Comparison of ENCODE assay signal across 23 cellular contexts in the genomic region with DNA sequence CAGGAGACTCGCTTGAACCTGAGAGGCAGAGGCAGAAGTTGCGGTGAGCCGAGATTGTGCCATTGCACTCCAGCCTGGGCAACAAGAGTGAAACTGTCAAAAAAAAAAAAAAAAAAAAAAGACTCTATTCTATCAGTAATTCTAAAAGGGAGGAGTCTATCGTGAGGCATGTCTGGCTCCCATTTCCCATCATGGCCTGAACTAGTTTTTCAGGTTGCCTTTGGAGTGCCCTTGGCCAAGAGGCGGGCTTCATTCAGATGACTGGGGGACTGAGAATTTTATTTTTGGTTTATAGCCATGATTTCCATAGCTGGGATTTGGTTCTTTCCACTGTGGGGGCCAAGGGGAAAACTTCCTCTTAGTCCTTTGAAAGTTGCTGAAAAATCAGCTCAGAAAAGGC. TPM values are rescaled to one million over a fixed set of nuclear protein-coding genes. Genes with fewer than 3 reads are reported as not detected.
"Had no signal": no experiment of that assay in that cellular context is flagged by ENCODE, and none has a peak within 500 bp of the region (broad histone marks: within the 10 kb centered on the region; RNA-seq: fewer than 3 reads in every experiment).

No MANE protein-coding gene starts in this region.

- H3K4me3 Mint-ChIP-seq: activated B cell treated with CpG ODN at 0.5 μM for 24 hours; activated CD8-positive, alpha-beta T cell treated with anti-CD3 and anti-CD28 coated beads for 36 hours; activated T-cell treated with anti-CD3 and anti-CD28 coated beads, Interleukin-2, amount 50 U/mL, for 24 hours; endodermal cell; stimulated activated naive CD8-positive, alpha-beta T cell treated with anti-CD3 and anti-CD28 coated beads, Interleukin-15, amount 100 ng/mL, for 72 hours had no signal

- H3K27me3 ChIP-seq: dorsolateral prefrontal cortex, gastrocnemius medialis, suprapubic skin, upper lobe of left lung had no signal

- H3K4me3 ChIP-seq: dorsolateral prefrontal cortex, gastrocnemius medialis, suprapubic skin, upper lobe of left lung had no signal

- H3K9me3 ChIP-seq: gastrocnemius medialis, suprapubic skin, upper lobe of left lung had no signal

- H3K36me3 ChIP-seq: gastrocnemius medialis, suprapubic skin, upper lobe of left lung had no signal

- H3K27ac Mint-ChIP-seq: activated CD8-positive, alpha-beta T cell treated with anti-CD3 and anti-CD28 coated beads for 36 hours; activated T-cell treated with anti-CD3 and anti-CD28 coated beads, Interleukin-2, amount 50 U/mL, for 24 hours; activated T-helper 2 cell treated with anti-CD3 and anti-CD28 coated beads, Interferon-gamma antibody, Interleukin-2, Interleukin-4, amounts not matched to agents 10 μg/mL and 5 μg/mL and 100 μg/mL, durations not matched to agents 14 hours and 24 hours and 36 hours; brain; endodermal cell; progenitor cell of endocrine pancreas; T-cell had no signal

- DNase-seq: activated B cell treated with CpG ODN at 0.5 μM for 24 hours; activated CD4-positive, alpha-beta T cell treated with anti-CD3 and anti-CD28 coated beads for 4 hours; activated CD8-positive, alpha-beta T cell treated with anti-CD3 and anti-CD28 coated beads for 36 hours; activated naive CD4-positive, alpha-beta T cell treated with Interleukin-2 at 50 U/mL for 16 hours; activated T-cell treated with anti-CD3 and anti-CD28 coated beads, Interleukin-2, amount 50 U/mL, for 24 hours; anterior cingulate cortex; central memory CD4-positive, alpha-beta T cell; dorsolateral prefrontal cortex; endodermal cell; gastrocnemius medialis; mammary epithelial cell; midbrain; stimulated activated CD4-positive, alpha-beta T cell treated with anti-CD3 and anti-CD28 coated beads, Interleukin-12 subunit alpha, Interleukin-12 subunit beta, amount 100 ng/mL, for 4 hours; stimulated activated CD4-positive, alpha-beta T cell treated with anti-CD3 and anti-CD28 coated beads, Interleukin-1b, Interleukin-23, amount 100 ng/mL, for 48 hours; stimulated activated CD8-positive, alpha-beta memory T cell treated with anti-CD3 and anti-CD28 coated beads, Interleukin-4, amount 100 ng/mL, for 48 hours; stimulated activated naive CD8-positive, alpha-beta T cell treated with anti-CD3 and anti-CD28 coated beads, Interleukin-15, amount 100 ng/mL, for 72 hours; T-cell had no signal

- H3K27me3 Mint-ChIP-seq: activated B cell treated with CpG ODN at 0.5 μM for 24 hours; activated CD8-positive, alpha-beta T cell treated with anti-CD3 and anti-CD28 coated beads for 36 hours; activated T-cell treated with anti-CD3 and anti-CD28 coated beads, Interleukin-2, amount 50 U/mL, for 24 hours; progenitor cell of endocrine pancreas; stimulated activated naive CD8-positive, alpha-beta T cell treated with anti-CD3 and anti-CD28 coated beads, Interleukin-15, amount 100 ng/mL, for 72 hours; T-cell had no signal

- H3K9me3 Mint-ChIP-seq: activated B cell treated with CpG ODN at 0.5 μM for 24 hours; activated CD8-positive, alpha-beta T cell treated with anti-CD3 and anti-CD28 coated beads for 36 hours; activated T-cell treated with anti-CD3 and anti-CD28 coated beads, Interleukin-2, amount 50 U/mL, for 24 hours; activated T-helper 2 cell treated with anti-CD3 and anti-CD28 coated beads, Interferon-gamma antibody, Interleukin-2, Interleukin-4, amounts not matched to agents 10 μg/mL and 5 μg/mL and 100 μg/mL, durations not matched to agents 14 hours and 24 hours and 36 hours; brain; endodermal cell; stimulated activated naive CD8-positive, alpha-beta T cell treated with anti-CD3 and anti-CD28 coated beads, Interleukin-15, amount 100 ng/mL, for 72 hours; T-cell had no signal

- H3K27ac ChIP-seq: dorsolateral prefrontal cortex, gastrocnemius medialis, suprapubic skin had no signal

- ATAC-seq: activated CD8-positive, alpha-beta T cell treated with anti-CD3 and anti-CD28 coated beads for 36 hours; gastrocnemius medialis; stimulated activated naive CD8-positive, alpha-beta T cell treated with anti-CD3 and anti-CD28 coated beads, Interleukin-15, amount 100 ng/mL, for 72 hours; T-cell had no signal

- H3K36me3 Mint-ChIP-seq: T-cell had no signal

RNA-seq across cellular contexts. Expression of a gene that starts 8.1 kb away (rescaled TPM):
- total RNA-seq: activated CD8-positive, alpha-beta T cell treated with anti-CD3 and anti-CD28 coated beads for 36 hours; activated T-helper 2 cell treated with anti-CD3 and anti-CD28 coated beads, Interferon-gamma antibody, Interleukin-2, Interleukin-4, amounts not matched to agents 10 μg/mL and 5 μg/mL and 100 μg/mL, durations not matched to agents 14 hours and 24 hours and 36 hours; dorsolateral prefrontal cortex; endodermal cell; epithelial cell of proximal tubule; gastrocnemius medialis; mammary epithelial cell; progenitor cell of endocrine pancreas; suprapubic skin had no signal

RNA-seq across cellular contexts. Expression of a gene that starts 31.2 kb away (rescaled TPM):
- total RNA-seq: epithelial cell of proximal tubule had no signal
